ENCODE assay signal across 33 cellular contexts in genomic region chr5:146817973-146818372, GRCh38.
DNase-seq lines count a peak whose midpoint lies in the region; FAIRE-seq and TF ChIP-seq lines count a peak whose summit lies in the region.
"Had no signal": no experiment of that assay in that cellular context is flagged by ENCODE, and none has a peak within 500 bp of the region (broad histone marks: within the 10 kb centered on the region; RNA-seq: fewer than 3 reads in every experiment).

No MANE protein-coding gene starts in this region.

- H2AK5ac ChIP-seq in H1 (ENCODE audit: low read depth, low read length), result peak overlapping the region; percentile 83; the same call in 1 of the 2 replicates

- no peak for TF ChIP-seq EP300 in H1 (IDR thresholded peaks at IDR 0.05; ENCODE audit: borderline replicate concordance in 1 of 2, low read depth in 2 of 2, low read length in 2 of 2)

- no peaks in the 10 kb centered on the region for H4K20me1 ChIP-seq in H1 (replicated peaks in 1 of 2; ENCODE audit: control insufficient read depth in 1 of 2, insufficient read depth in 2 of 2, low read length in 2 of 2)
- H4K20me1 ChIP-seq: BLaER1; BLaER1 treated with 17β-estradiol and CSF1 and Interleukin-3, amounts not matched to agents 10 nM and 100 nM had no signal

- H3K14ac ChIP-seq in H1 (ENCODE audit: insufficient read length), result no peak overlapping the region

- H3K9ac ChIP-seq in H1 (replicated peaks in 1 of 4; ENCODE audit: extremely low read depth in 1 of 4, low read depth in 3 of 4, low read length in 3 of 4), result no peak overlapping the region
- H3K9ac ChIP-seq: BLaER1; BLaER1 treated with 17β-estradiol and CSF1 and Interleukin-3, amounts not matched to agents 10 nM and 100 nM had no signal

- TF ChIP-seq RAD21 in H1 (IDR thresholded peaks at IDR 0.05 in 1 of 2, conservative IDR thresholded peaks at IDR 0.05 in 1 of 2; ENCODE audit: low read depth in 2 of 2, low read length in 2 of 2), result no peak

- H3K79me1 ChIP-seq in H1 (ENCODE audit: low read depth, low read length), result no peaks in the 10 kb centered on the region

- H3K23me2 ChIP-seq in H1 (ENCODE audit: low read depth, low read length), result no peaks in the 10 kb centered on the region

- no peak overlapping the region for H4K91ac ChIP-seq in H1 (replicated peaks; ENCODE audit: insufficient read length, low read length)

- TF ChIP-seq CTCF in H1 (IDR thresholded peaks at IDR 0.05; ENCODE audit: control extremely low read depth in 1 of 3, insufficient read depth in 1 of 3, low read depth in 1 of 3, low read length in 3 of 3), result no peak

- no peak for TF ChIP-seq POLR2A in H1 (IDR thresholded peaks at IDR 0.05; ENCODE audit: control extremely low read depth in 1 of 2, low read depth in 2 of 2, low read length in 2 of 2)

- H3K56ac ChIP-seq in H1 (replicated peaks; ENCODE audit: insufficient read length, low read depth, low read length), result no peak overlapping the region

- H3K18ac ChIP-seq in H1 (ENCODE audit: extremely low read depth, low read length), result no peak overlapping the region

- 89% methylated on average over 4 of the region's 4 CpGs; no CpG with 5 or more reads in 1 of the 2 experiments for WGBS in H1 (ENCODE audit: extremely low coverage in 1 of 2, insufficient coverage in 1 of 2, insufficient read length in 1 of 2, insufficient replicate concordance in 2 of 2, low coverage in 1 of 2, low lambda C conversion rate in 2 of 2, missing lambda C conversion rate in 1 of 2), 2 experiments

- H4K5ac ChIP-seq in H1 (ENCODE audit: insufficient read length, low read depth, low read length), result no peak overlapping the region

- H4K8ac ChIP-seq in H1 (ENCODE audit: extremely low read depth, insufficient read depth, low read length), result no peak overlapping the region

- no peaks in the 10 kb centered on the region for H3K27me3 ChIP-seq in H1 (replicated peaks in 1 of 4; ENCODE audit: control insufficient read depth in 3 of 4, extremely low read depth in 1 of 4, insufficient read depth in 3 of 4, low read length in 3 of 4)
- H3K27me3 ChIP-seq: BE2C; BLaER1; BLaER1 treated with 17β-estradiol and CSF1 and Interleukin-3, amounts not matched to agents 10 nM and 100 nM had no signal

- no peak overlapping the region for H3K23ac ChIP-seq in H1 (ENCODE audit: insufficient read length)

- H3K4ac ChIP-seq in H1 (replicated peaks; ENCODE audit: insufficient read length, low read depth, low read length), result peak overlapping the region; percentile 0

- H3K4me2 ChIP-seq in H1 (ENCODE audit: insufficient read depth in 1 of 2, low read depth in 2 of 2, low read length in 2 of 2), result no peak overlapping the region
- H3K4me2 ChIP-seq: A549; BLaER1; BLaER1 treated with 17β-estradiol and CSF1 and Interleukin-3, amounts not matched to agents 10 nM and 100 nM had no signal

- H2AFZ ChIP-seq in H1 (ENCODE audit: low read length), result no peak overlapping the region

- H2BK12ac ChIP-seq in H1 (ENCODE audit: low read depth, low read length), result peak overlapping the region; percentile 53; the same call in 1 of the 2 replicates

- no peak overlapping the region; the same call in 1 of the 2 replicates for H2BK5ac ChIP-seq in H1 (ENCODE audit: low read depth, low read length)

- no peaks in the 10 kb centered on the region for H3K36me3 ChIP-seq in H1 (ENCODE audit: control insufficient read depth in 2 of 4, insufficient read depth in 4 of 4, low read length in 3 of 4)
- H3K36me3 ChIP-seq: BE2C; BLaER1; BLaER1 treated with 17β-estradiol and CSF1 and Interleukin-3, amounts not matched to agents 10 nM and 100 nM had no signal

- CTCF ChIA-PET in H1 (lab: Charles Lee; ENCODE audit: partially characterized antibody), result interaction anchor here (1.3 kb wide), 1 partner anchor 111 kb away, joined by 4 read pairs; no protein-coding TSS in a partner anchor

- no peaks in the 10 kb centered on the region; a peak in 1 of 4 replicates for H3K9me3 ChIP-seq in H1 (ENCODE audit: insufficient read depth in 2 of 2, low read depth in 1 of 2, low read length in 1 of 2)
- H3K9me3 ChIP-seq: A549; BE2C; BLaER1; BLaER1 treated with 17β-estradiol and CSF1 and Interleukin-3, amounts not matched to agents 10 nM and 100 nM; Caco-2 had no signal

- H3K4me3 ChIP-seq in H1 (ENCODE audit: extremely low read depth in 1 of 4, insufficient read depth in 2 of 4, low read depth in 3 of 4, low read length in 4 of 4), result no peak overlapping the region
- H3K4me3 ChIP-seq: A549; BLaER1; BLaER1 treated with 17β-estradiol and CSF1 and Interleukin-3, amounts not matched to agents 10 nM and 100 nM had no signal

- H2BK20ac ChIP-seq in H1 (ENCODE audit: low read length), result peak overlapping the region; percentile 63; the same call in 1 of the 2 replicates

- POLR2A ChIA-PET in H1 (lab: Charles Lee; ENCODE audit: partially characterized antibody), result no interaction called here

- H3K27ac ChIP-seq in angular gyrus (ENCODE audit: low read depth, low read length) (peak overlapping the region; percentile 33), caudate nucleus (ENCODE audit: low read depth, low read length) (peak overlapping the region; percentile 56), H1 (ENCODE audit: low read depth, low read length) (no peak overlapping the region)
- H3K27ac ChIP-seq: 22Rv1; A549; BLaER1; BLaER1 treated with 17β-estradiol and CSF1 and Interleukin-3, amounts not matched to agents 10 nM and 100 nM; C4-2B had no signal

- no peak for DNase-seq in caudate nucleus (lab: John Stamatoyannopoulos, UW)
- no peak for DNase-seq in H1 (ENCODE audit: low read depth in 1 of 2, low spot score in 2 of 2)
- no peak for DNase-seq in GOT3 (lab: John Stamatoyannopoulos, UW)
- DNase-seq in urothelium cell line (ENCODE audit: low spot score), result no peak
- DNase-seq in NCI-H1436 treated with DMSO at 0.1 percent for 48 hours (lab: John Stamatoyannopoulos, UW), result no peak
- DNase-seq: 8988T; ACHN; AML-193; BE2C; C1 segment of cervical spinal cord; Caco-2; Calu3; CD4-positive, alpha-beta memory T cell; CD4-positive, alpha-beta T cell; CD4-positive, CD25-positive, alpha-beta regulatory T cell; CD8-positive, alpha-beta memory T cell; CD8-positive, alpha-beta T cell; COR-L47; DMS 273 treated with DMSO at 0.1 percent for 48 hours; DMS153; DMS53; DMS79; DMS79 treated with DMSO at 0.1 percent for 48 hours; DND-41; EL had no signal

- H2BK15ac ChIP-seq in H1 (ENCODE audit: low read length), result no peak overlapping the region; the same call in 1 of the 2 replicates

- H2BK120ac ChIP-seq in H1 (replicated peaks; ENCODE audit: low read depth, low read length), result no peak overlapping the region

- peaks cover 2 to 12% (median 8%) of the 10 kb centered on the region in 4 experiments; a peak in 4 of 7 replicates for H3K4me1 ChIP-seq in H1 (replicated peaks in 1 of 4; ENCODE audit: control insufficient read depth in 3 of 4, insufficient read depth in 4 of 4, low read length in 3 of 4)
- H3K4me1 ChIP-seq: A549, BE2C, Caco-2 had no signal

- FAIRE-seq in H1 (lab: Jason Lieb, UNC), result no peak
- FAIRE-seq in urothelium cell line (lab: Jason Lieb, UNC), result no peak
- FAIRE-seq: A204.1, A549, D721Med had no signal

- no peaks in the 10 kb centered on the region for H3K79me2 ChIP-seq in H1 (ENCODE audit: control insufficient read depth in 1 of 2, insufficient read depth in 2 of 2, low read length in 2 of 2)

TF ChIP-seq in H1, 55 proteins besides CTCF, POLR2A, EP300 and RAD21:
- TF ChIP-seq BRCA1 (IDR thresholded peaks at IDR 0.05; ENCODE audit: low read depth, low read length) (no peak), RBBP5 (IDR thresholded peaks at IDR 0.05; ENCODE audit: borderline replicate concordance, low read depth, low read length) (no peak), EGR1 (IDR thresholded peaks at IDR 0.05; ENCODE audit: borderline replicate concordance, low read depth, low read length) (no peak), TEAD4 (IDR thresholded peaks at IDR 0.05; ENCODE audit: low read depth, low read length) (no peak), MAX (IDR thresholded peaks at IDR 0.05) (no peak; the same call in 1 of the 2 replicates), BACH1 (IDR thresholded peaks at IDR 0.05; ENCODE audit: low read length) (no peak), CHD1 (IDR thresholded peaks at IDR 0.05; ENCODE audit: low read depth, low read length) (no peak)
- TF ChIP-seq, protein P1, sequence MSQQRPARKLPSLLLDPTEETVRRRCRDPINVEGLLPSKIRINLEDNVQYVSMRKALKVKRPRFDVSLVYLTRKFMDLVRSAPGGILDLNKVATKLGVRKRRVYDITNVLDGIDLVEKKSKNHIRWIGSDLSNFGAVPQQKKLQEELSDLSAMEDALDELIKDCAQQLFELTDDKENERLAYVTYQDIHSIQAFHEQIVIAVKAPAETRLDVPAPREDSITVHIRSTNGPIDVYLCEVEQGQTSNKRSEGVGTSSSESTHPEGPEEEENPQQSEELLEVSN (IDR thresholded peaks at IDR 0.05), result peak; percentile 90
